ENCODE assay signal across 12 cellular contexts in the genomic region with DNA sequence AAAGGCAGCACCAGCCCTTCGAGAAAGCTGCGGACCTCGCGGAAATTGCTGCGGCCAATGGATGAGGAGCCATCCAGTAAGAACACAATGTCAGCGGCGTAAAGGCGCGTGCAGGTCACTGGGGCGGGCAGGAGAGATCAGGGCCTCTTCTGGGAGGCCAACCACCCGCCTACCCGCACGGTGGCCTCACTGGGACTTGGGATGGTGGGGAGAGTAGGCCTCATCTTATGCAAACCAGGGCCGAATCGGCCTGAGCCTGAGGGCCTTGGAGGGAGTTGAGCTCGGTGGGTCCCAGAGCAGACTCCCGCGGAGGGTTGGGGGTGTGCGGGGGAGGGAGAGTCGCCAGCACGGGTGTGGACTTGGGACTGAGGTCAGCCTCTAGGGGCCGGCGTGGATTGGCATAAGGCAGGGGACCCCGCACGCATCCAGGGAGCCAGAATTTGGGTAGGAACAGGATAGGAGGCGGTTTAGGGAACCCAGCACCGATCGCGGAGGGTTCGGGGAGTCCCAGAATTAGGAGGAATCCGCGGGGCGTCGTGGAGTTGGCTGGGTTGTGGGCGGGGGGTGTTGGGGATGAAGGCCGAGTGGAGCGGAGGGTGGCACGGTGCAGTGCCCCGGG. TPM values are rescaled to one million over a fixed set of nuclear protein-coding genes. Genes with fewer than 3 reads are reported as not detected.
DNase-seq lines count a peak whose midpoint lies in the region; ATAC-seq and TF ChIP-seq lines count a peak whose summit lies in the region.
"Had no signal": no experiment of that assay in that cellular context is flagged by ENCODE, and none has a peak within 500 bp of the region (broad histone marks: within the 10 kb centered on the region; RNA-seq: fewer than 3 reads in every experiment).

No MANE protein-coding gene starts in this region.

- H3K9me2 ChIP-seq in PC-9 (ENCODE audit: insufficient read depth): no peaks in the 10 kb centered on the region

- CTCF ChIA-PET in PC-9 (lab: Charles Lee): no interaction called here

- intact Hi-C loops in PC-9 (cut with micrococcal nuclease; ENCODE audit: unreplicated experiment): loop anchor here (1.0 to 5.0 kb wide), 4 partner anchors 38 to 127 kb away; a partner anchor contains a TSS
- intact Hi-C loops in ovary (cut with DNase I): no loop called here

- H3K4me3 ChIP-seq in AG10803 (ENCODE audit: low read length) (peak overlapping the region; percentile 64), PC-9 (peak overlapping the region; percentile 62), ovary (peak overlapping the region; percentile 37)

- BruUV-seq in PC-9 (replicated peaks; lab: Mats Ljungman, UMichigan): TSS peak; percentile 55

- 24 to 36% (median 34%) methylated on average over 36 to 39 of the region's 39 CpGs for WGBS in ovary, 3 donors

- H3K79me2 ChIP-seq in PC-9 (ENCODE audit: low read depth): peaks cover 16% of the 10 kb centered on the region

- DNase-seq in AG10803 (ENCODE audit: low read depth): peak; percentile 48
- peak; percentile 46 to 66 for DNase-seq in PC-9
- DNase-seq in fibroblast of gingiva (ENCODE audit: low read depth): peak; percentile 56
- DNase-seq in ovary: peak in 1 of 5 donors; percentile 45
- DNase-seq in stimulated activated CD8-positive, alpha-beta memory T cell treated with anti-CD3 and anti-CD28 coated beads, Interleukin-4, amount 100 ng/mL, for 48 hours: no peak
- DNase-seq in central memory CD4-positive, alpha-beta T cell: no peak
- DNase-seq: DMS 273 treated with DMSO at 0.1 percent for 48 hours; immature natural killer cell; stimulated activated CD4-positive, alpha-beta T cell treated with anti-CD3 and anti-CD28 coated beads, Interleukin-1b, Interleukin-23, amount 100 ng/mL, for 48 hours; T-helper 1 cell had no signal

- POLR2A ChIA-PET in PC-9 (lab: Charles Lee; ENCODE audit: unreplicated experiment): interaction anchor here (0.6 kb wide), 1 partner anchor 68 kb away, joined by 3 read pairs; a partner anchor contains a TSS

- H3K27ac ChIP-seq in PC-9 (peak overlapping the region; percentile 19; the same call in 1 of the 2 replicates), ovary (no peak overlapping the region)

- H3K4me1 ChIP-seq in PC-9 (replicated peaks; ENCODE audit: insufficient read depth): peaks cover 51% of the 10 kb centered on the region
- peaks cover 26% of the 10 kb centered on the region for H3K4me1 ChIP-seq in ovary (ENCODE audit: insufficient read depth)

- TF ChIP-seq EP300 in ovary (IDR thresholded peaks at IDR 0.05): no peak

- no peaks in the 10 kb centered on the region for H4K20me1 ChIP-seq in PC-9 (ENCODE audit: insufficient read depth)

- peak overlapping the region; percentile 80 for H2AFZ ChIP-seq in PC-9

- H3K36me3 ChIP-seq in PC-9 (ENCODE audit: low read depth): no peaks in the 10 kb centered on the region
- H3K36me3 ChIP-seq in ovary: no peaks in the 10 kb centered on the region

- TF ChIP-seq POLR2A in ovary (IDR thresholded peaks at IDR 0.05): no peak

- no peak for TF ChIP-seq CTCF in AG10803 (conservative IDR thresholded peaks at IDR 0.05; ENCODE audit: low read length)
- TF ChIP-seq CTCF in PC-9 (conservative IDR thresholded peaks at IDR 0.05): no peak
- TF ChIP-seq CTCF in ovary (IDR thresholded peaks at IDR 0.05): no peak

- ATAC-seq in HG03521 (IDR thresholded peaks at IDR 0.05; ENCODE audit: unreplicated experiment): no peak
- no peak for ATAC-seq in GM18868 (IDR thresholded peaks at IDR 0.05; ENCODE audit: unreplicated experiment)

- peak overlapping the region; percentile 92 for H3K4me2 ChIP-seq in PC-9

- H3K27me3 ChIP-seq in PC-9 (ENCODE audit: insufficient read depth, low read depth): no peaks in the 10 kb centered on the region
- H3K27me3 ChIP-seq in ovary: no peaks in the 10 kb centered on the region

- H3F3A ChIP-seq in PC-9 (ENCODE audit: insufficient read depth, low read depth): peaks cover 29% of the 10 kb centered on the region

- H3K9me3 ChIP-seq in PC-9 (ENCODE audit: insufficient read depth, low read depth) (no peaks in the 10 kb centered on the region), ovary (no peaks in the 10 kb centered on the region)

RNA-seq across cellular contexts. Expression of a gene that starts 0.6 kb away (rescaled TPM):
- total RNA-seq in PC-9 (2021) (91.2 and 151 TPM in 2 replicates), ovary (10 to 100 TPM in 1 of 7 donors, 1 to 10 TPM in 6; 5.1 to 13.1 (median 8.3) TPM)
- polyA plus RNA-seq in ovary: 10 to 100 TPM in 1 of 2 donors, 1 to 10 TPM in 1; 1.1 to 18.4 TPM
- polyA plus RNA-seq: immature natural killer cell had no signal

RNA-seq across cellular contexts. Expression of a gene that starts 14.9 kb away (rescaled TPM):
- total RNA-seq in PC-9 (2021) (255 and 264 TPM in 2 replicates), ovary (100 to 1,000 TPM; 102 to 153 (median 113) TPM)
- 100 to 1,000 TPM; 118 to 141 TPM for polyA plus RNA-seq in ovary

RNA-seq across cellular contexts. Expression of a gene that starts 27.0 kb away (rescaled TPM):
- total RNA-seq in PC-9 (2021) (not detected in 2 replicates), ovary (not detected)
- not detected for polyA plus RNA-seq in ovary
- polyA plus RNA-seq: immature natural killer cell had no signal

RNA-seq across cellular contexts. Expression of a gene that starts 31.0 kb away (rescaled TPM):
- total RNA-seq in PC-9 (2021) (2.8 and 4.2 TPM in 2 replicates), ovary (under 1 TPM in 3 of 7 donors, not detected in 4; 0.18 to 0.22 (median 0.20) TPM)
- polyA plus RNA-seq in ovary: under 1 TPM in 1 of 2 donors, not detected in 1; 0.18 TPM
- polyA plus RNA-seq: immature natural killer cell had no signal

RNA-seq across cellular contexts. Expression of a gene that starts 37.9 kb away (rescaled TPM):
- 11.7 and 13.3 TPM in 2 replicates for total RNA-seq in PC-9 (2021)
- total RNA-seq in ovary: 1 to 10 TPM; 3.3 to 8.0 (median 5.6) TPM
- polyA plus RNA-seq in ovary: 1 to 10 TPM; 2.3 to 6.3 TPM

Comparison
In these comparisons a context has a peak if more than half of its experiments do, and no peak if none do; other contexts are left out.
1. DNase-seq: peak in AG10803 (single experiment), PC-9 (2 of 2) and fibroblast of gingiva (single experiment); none in stimulated activated CD8-positive, alpha-beta memory T cell treated with anti-CD3 and anti-CD28 coated beads, Interleukin-4, amount 100 ng/mL, for 48 hours (single experiment) and central memory CD4-positive, alpha-beta T cell (single experiment).
2. Peak in every context shown above with its lines, with median percentiles within 50 percentile points of each other: H3K4me3 ChIP-seq.